ENCODE assay signal across 35 cellular contexts in genomic region chr20:53194310-53194709, GRCh38.
"Had no signal": no experiment of that assay in that cellular context is flagged by ENCODE, and none has a peak within 500 bp of the region (broad histone marks: within the 10 kb centered on the region; RNA-seq: fewer than 3 reads in every experiment).

No MANE protein-coding gene starts in this region.

- H3K27me3 ChIP-seq: adrenal gland, cardiac muscle cell, colonic mucosa, foreskin keratinocyte, heart left ventricle had no signal

- DNase-seq: activated B cell treated with CpG ODN at 0.5 μM for 24 hours; activated CD4-positive, alpha-beta memory T cell treated with anti-CD3 and anti-CD28 coated beads for 36 hours; activated CD4-positive, alpha-beta T cell treated with anti-CD3 and anti-CD28 coated beads for 48 hours; activated CD8-positive, alpha-beta memory T cell treated with anti-CD3 and anti-CD28 coated beads, Interleukin-2, amount 10 ng/mL, durations not matched to agents 7 days and 5 days; activated CD8-positive, alpha-beta memory T cell treated with anti-CD3 and anti-CD28 coated beads, Interleukin-2, amount 50 U/mL, for 4 hours; activated CD8-positive, alpha-beta T cell treated with anti-CD3 and anti-CD28 coated beads, Interleukin-2, amount 10 ng/mL, durations not matched to agents 7 days and 5 days; activated effector memory CD4-positive, alpha-beta T cell treated with anti-CD3 and anti-CD28 coated beads, Interleukin-2, amount 50 U/mL, for 16 hours; activated naive CD4-positive, alpha-beta T cell treated with anti-CD3 and anti-CD28 coated beads for 36 hours; activated naive CD8-positive, alpha-beta T cell treated with anti-CD3 and anti-CD28 coated beads for 36 hours; activated naive CD8-positive, alpha-beta T cell treated with anti-CD3 and anti-CD28 coated beads, Interleukin-2, amount 50 U/mL, for 24 hours; activated T-cell treated with anti-CD3 and anti-CD28 coated beads, Interleukin-2, amount 50 U/mL, for 1 hour; activated T-cell treated with anti-CD3 and anti-CD28 coated beads, Interleukin-2, amount 50 U/mL, for 48 hours; adrenal gland; amygdala; aorta; body of pancreas; central memory CD4-positive, alpha-beta T cell; cerebellar nuclear complex; colonic mucosa; effector CD8-positive, alpha-beta T cell; foreskin keratinocyte; gastrocnemius medialis; glutamatergic neuron; heart left ventricle; T-helper 1 cell; T-helper 17 cell; T1000; WERI-Rb-1 had no signal

- H3K9me3 Mint-ChIP-seq: activated B cell treated with CpG ODN at 0.5 μM for 24 hours; activated CD4-positive, alpha-beta memory T cell treated with anti-CD3 and anti-CD28 coated beads for 36 hours; activated naive CD4-positive, alpha-beta T cell treated with anti-CD3 and anti-CD28 coated beads for 36 hours; activated naive CD4-positive, alpha-beta T cell treated with anti-CD3 and anti-CD28 coated beads, Interleukin-2, amount 50 U/mL, for 24 hours; activated naive CD8-positive, alpha-beta T cell treated with anti-CD3 and anti-CD28 coated beads for 36 hours; activated naive CD8-positive, alpha-beta T cell treated with anti-CD3 and anti-CD28 coated beads, Interleukin-2, amount 50 U/mL, for 24 hours; activated T-helper 1 cell treated with anti-CD3 and anti-CD28 coated beads, Interleukin-12 subunit alpha, Interleukin-12 subunit beta, Interleukin-2, Interleukin-4 antibody, amounts not matched to agents 30 ng/mL and 10 ng/mL and 1 ng/mL, durations not matched to agents 14 hours and 24 hours and 36 hours; activated T-helper 2 cell treated with anti-CD3 and anti-CD28 coated beads, Interferon-gamma antibody, Interleukin-2, Interleukin-4, amounts not matched to agents 10 μg/mL and 5 μg/mL and 100 μg/mL, durations not matched to agents 14 hours and 24 hours and 36 hours; T-helper 2 cell treated with Interferon-gamma antibody and Interleukin-4, amounts not matched to agents 5 μg/mL and 100 μg/mL, for 36 hours had no signal

- H3K36me3 ChIP-seq: adrenal gland, cardiac muscle cell, colonic mucosa, gastrocnemius medialis, heart left ventricle, WERI-Rb-1 had no signal

- H3K4me1 Mint-ChIP-seq: activated B cell treated with CpG ODN at 0.5 μM for 24 hours; activated CD8-positive, alpha-beta memory T cell treated with anti-CD3 and anti-CD28 coated beads, Interleukin-2, amount 10 ng/mL, durations not matched to agents 7 days and 5 days; activated naive CD8-positive, alpha-beta T cell treated with anti-CD3 and anti-CD28 coated beads, Interleukin-2, amount 50 U/mL, for 24 hours had no signal

- H3K9me3 ChIP-seq: adrenal gland, body of pancreas, colonic mucosa, gastrocnemius medialis, heart left ventricle had no signal

- H3K4me1 ChIP-seq: body of pancreas, colonic mucosa, foreskin keratinocyte, gastrocnemius medialis, heart left ventricle had no signal

- H3K27ac ChIP-seq: adrenal gland, body of pancreas, cardiac muscle cell, colonic mucosa, foreskin keratinocyte, gastrocnemius medialis, heart left ventricle, WERI-Rb-1 had no signal

- H3K4me3 Mint-ChIP-seq: activated B cell treated with CpG ODN at 0.5 μM for 24 hours; activated CD4-positive, alpha-beta memory T cell treated with anti-CD3 and anti-CD28 coated beads for 36 hours; activated CD8-positive, alpha-beta memory T cell treated with anti-CD3 and anti-CD28 coated beads, Interleukin-2, amount 10 ng/mL, durations not matched to agents 7 days and 5 days; activated CD8-positive, alpha-beta T cell treated with anti-CD3 and anti-CD28 coated beads, Interleukin-2, amount 10 ng/mL, durations not matched to agents 7 days and 5 days; activated naive CD4-positive, alpha-beta T cell treated with anti-CD3 and anti-CD28 coated beads for 36 hours; activated naive CD4-positive, alpha-beta T cell treated with anti-CD3 and anti-CD28 coated beads, Interleukin-2, amount 50 U/mL, for 24 hours; activated naive CD8-positive, alpha-beta T cell treated with anti-CD3 and anti-CD28 coated beads for 36 hours; activated naive CD8-positive, alpha-beta T cell treated with anti-CD3 and anti-CD28 coated beads, Interleukin-2, amount 50 U/mL, for 24 hours; activated T-helper 1 cell treated with anti-CD3 and anti-CD28 coated beads, Interleukin-12 subunit alpha, Interleukin-12 subunit beta, Interleukin-2, Interleukin-4 antibody, amounts not matched to agents 30 ng/mL and 10 ng/mL and 1 ng/mL, durations not matched to agents 14 hours and 24 hours and 36 hours; T-helper 17 cell; T-helper 2 cell treated with Interferon-gamma antibody and Interleukin-4, amounts not matched to agents 5 μg/mL and 100 μg/mL, for 36 hours had no signal

- ATAC-seq: activated CD4-positive, CD25-positive, alpha-beta regulatory T cell treated with anti-CD3 and anti-CD28 coated beads, Interleukin-2, amount 50 U/mL, for 24 hours; activated CD8-positive, alpha-beta memory T cell treated with anti-CD3 and anti-CD28 coated beads, Interleukin-2, amount 10 ng/mL, durations not matched to agents 7 days and 5 days; activated CD8-positive, alpha-beta T cell treated with anti-CD3 and anti-CD28 coated beads, Interleukin-2, amount 10 ng/mL, durations not matched to agents 7 days and 5 days; activated naive CD8-positive, alpha-beta T cell treated with anti-CD3 and anti-CD28 coated beads, Interleukin-2, amount 50 U/mL, for 24 hours; body of pancreas; esophagus mucosa; foreskin keratinocyte; gastrocnemius medialis; heart left ventricle; T-helper 17 cell had no signal

- H3K36me3 Mint-ChIP-seq: activated CD4-positive, alpha-beta memory T cell treated with anti-CD3 and anti-CD28 coated beads for 36 hours; activated CD8-positive, alpha-beta memory T cell treated with anti-CD3 and anti-CD28 coated beads, Interleukin-2, amount 10 ng/mL, durations not matched to agents 7 days and 5 days had no signal

- H3K27ac Mint-ChIP-seq: activated B cell treated with CpG ODN at 0.5 μM for 24 hours; activated CD4-positive, alpha-beta memory T cell treated with anti-CD3 and anti-CD28 coated beads for 36 hours; activated CD8-positive, alpha-beta memory T cell treated with anti-CD3 and anti-CD28 coated beads, Interleukin-2, amount 10 ng/mL, durations not matched to agents 7 days and 5 days; activated CD8-positive, alpha-beta T cell treated with anti-CD3 and anti-CD28 coated beads, Interleukin-2, amount 10 ng/mL, durations not matched to agents 7 days and 5 days; activated naive CD4-positive, alpha-beta T cell treated with anti-CD3 and anti-CD28 coated beads for 36 hours; activated naive CD8-positive, alpha-beta T cell treated with anti-CD3 and anti-CD28 coated beads for 36 hours; activated naive CD8-positive, alpha-beta T cell treated with anti-CD3 and anti-CD28 coated beads, Interleukin-2, amount 50 U/mL, for 24 hours; activated T-helper 1 cell treated with anti-CD3 and anti-CD28 coated beads, Interleukin-12 subunit alpha, Interleukin-12 subunit beta, Interleukin-2, Interleukin-4 antibody, amounts not matched to agents 30 ng/mL and 10 ng/mL and 1 ng/mL, durations not matched to agents 14 hours and 24 hours and 36 hours; activated T-helper 2 cell treated with anti-CD3 and anti-CD28 coated beads, Interferon-gamma antibody, Interleukin-2, Interleukin-4, amounts not matched to agents 10 μg/mL and 5 μg/mL and 100 μg/mL, durations not matched to agents 14 hours and 24 hours and 36 hours; T-helper 17 cell; T-helper 2 cell treated with Interferon-gamma antibody and Interleukin-4, amounts not matched to agents 5 μg/mL and 100 μg/mL, for 36 hours had no signal

- H3K27me3 Mint-ChIP-seq: activated naive CD4-positive, alpha-beta T cell treated with anti-CD3 and anti-CD28 coated beads, Interleukin-2, amount 50 U/mL, for 24 hours had no signal

- H3K4me3 ChIP-seq: adrenal gland, body of pancreas, cardiac muscle cell, colonic mucosa, gastrocnemius medialis, heart left ventricle had no signal
